ENCODE assay signal across 22 cellular contexts in the genomic region with DNA sequence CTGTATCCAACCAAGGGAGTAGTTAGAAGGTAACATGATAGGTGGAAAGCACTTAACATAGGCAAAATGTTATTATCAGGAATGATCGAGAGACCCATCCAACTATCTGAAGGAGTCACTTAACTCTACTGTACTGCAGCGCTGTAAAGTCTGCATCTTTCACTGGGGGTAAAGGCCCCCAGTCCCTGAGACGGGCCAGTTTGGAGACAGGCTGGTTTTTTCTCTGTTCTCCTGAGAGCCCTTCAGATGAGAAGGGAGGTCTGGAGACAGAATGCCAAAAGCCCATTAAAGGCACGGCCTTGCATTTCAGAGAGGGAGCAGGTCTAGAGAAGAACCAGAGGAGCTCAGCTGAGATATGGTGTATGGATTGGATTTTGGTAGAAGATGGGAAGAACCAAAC.
A peak's percentile ranks its signal among the peaks of the same experiment; 100 is the strongest.
DNase-seq lines count a peak whose midpoint lies in the region; ATAC-seq and TF ChIP-seq lines count a peak whose summit lies in the region.
"Had no signal": no experiment of that assay in that cellular context is flagged by ENCODE, and none has a peak within 500 bp of the region (broad histone marks: within the 10 kb centered on the region; RNA-seq: fewer than 3 reads in every experiment).

No MANE protein-coding gene starts in this region.

- TF ChIP-seq CTCF in WERI-Rb-1 (IDR thresholded peaks at IDR 0.05; ENCODE audit: low read depth, low read length) (no peak), endodermal cell (conservative IDR thresholded peaks at IDR 0.05) (no peak), hepatocyte (IDR thresholded peaks at IDR 0.05; ENCODE audit: poor library complexity) (no peak)

- no peak for ATAC-seq in stimulated activated memory B cell treated with anti-CD40 and anti-IgM and Interleukin-4, amounts not matched to agents 10 μg/mL and 1 μg/mL and 100 μg/mL, for 72 hours
- ATAC-seq in HG03045 (IDR thresholded peaks at IDR 0.05; ENCODE audit: unreplicated experiment), result no peak
- ATAC-seq: left ventricle myocardium superior; Panc1; stimulated activated naive CD8-positive, alpha-beta T cell treated with anti-CD3 and anti-CD28 coated beads, Interleukin-15, Interleukin-2, amounts not matched to agents 100 U/mL and 50 U/mL, for 24 hours had no signal

- no peak for DNase-seq in activated naive CD8-positive, alpha-beta T cell treated with anti-CD3 and anti-CD28 coated beads for 36 hours
- DNase-seq in WERI-Rb-1, result peak; percentile 40
- no peak for DNase-seq in endodermal cell
- no peak for DNase-seq in stimulated activated naive CD4-positive, alpha-beta T cell treated with Interleukin-2 at 50 U/mL for 16 hours (lab: John Stamatoyannopoulos, UW)
- DNase-seq in hepatocyte (ENCODE audit: low spot score), result no peak
- DNase-seq: activated CD4-positive, alpha-beta memory T cell treated with anti-CD3 and anti-CD28 coated beads, Interleukin-2, amount 10 ng/mL, durations not matched to agents 7 days and 5 days; activated naive CD4-positive, alpha-beta T cell treated with Interleukin-2 at 50 U/mL for 16 hours; caudate nucleus; erythroblast; foreskin fibroblast; IMR-90; left ventricle myocardium superior; NCI-H187; stimulated activated CD4-positive, alpha-beta T cell treated with anti-CD3 and anti-CD28 coated beads, Interleukin-1b, Interleukin-23, amount 100 ng/mL, for 48 hours; stimulated activated naive CD8-positive, alpha-beta T cell treated with anti-CD3 and anti-CD28 coated beads, Interleukin-15, Interleukin-2, amounts not matched to agents 100 U/mL and 50 U/mL, for 24 hours had no signal

- H3K27ac ChIP-seq in WERI-Rb-1, result peak overlapping the region; percentile 84
- H3K27ac ChIP-seq in endodermal cell (ENCODE audit: low read depth, low read length), result no peak overlapping the region
- H3K27ac ChIP-seq in hepatocyte, result no peak overlapping the region
- H3K27ac ChIP-seq: C4-2B had no signal

- no peaks in the 10 kb centered on the region for H3K36me3 Mint-ChIP-seq in activated naive CD8-positive, alpha-beta T cell
- H3K36me3 Mint-ChIP-seq in activated naive CD8-positive, alpha-beta T cell treated with anti-CD3 and anti-CD28 coated beads for 36 hours, result no peaks in the 10 kb centered on the region
- no peaks in the 10 kb centered on the region for H3K36me3 Mint-ChIP-seq in endodermal cell (ENCODE audit: low read depth)
- H3K36me3 Mint-ChIP-seq in stimulated activated memory B cell treated with anti-CD40 and anti-IgM and Interleukin-4, amounts not matched to agents 10 μg/mL and 1 μg/mL and 100 μg/mL, for 72 hours, result peaks cover 66% of the 10 kb centered on the region

- H2AFZ ChIP-seq in hepatocyte, result no peak overlapping the region

- no peaks in the 10 kb centered on the region for H3K36me3 ChIP-seq in WERI-Rb-1
- no peaks in the 10 kb centered on the region for H3K36me3 ChIP-seq in endodermal cell (ENCODE audit: control insufficient read depth, insufficient read depth, low read length)
- H3K36me3 ChIP-seq in hepatocyte (replicated peaks; ENCODE audit: insufficient read depth, low read depth), result no peaks in the 10 kb centered on the region
- H3K36me3 ChIP-seq: HAP-1 had no signal

- no peaks in the 10 kb centered on the region for H3K9me2 ChIP-seq in hepatocyte (replicated peaks; ENCODE audit: insufficient read depth)

- H3K9me3 ChIP-seq in WERI-Rb-1 (ENCODE audit: severe bottlenecking) (no peaks in the 10 kb centered on the region), endodermal cell (ENCODE audit: control insufficient read depth, low read length) (no peaks in the 10 kb centered on the region), hepatocyte (ENCODE audit: low read depth) (no peaks in the 10 kb centered on the region)
- H3K9me3 ChIP-seq: HAP-1 had no signal

- H3K9me3 Mint-ChIP-seq in activated naive CD8-positive, alpha-beta T cell (ENCODE audit: low read depth), result no peaks in the 10 kb centered on the region
- no peaks in the 10 kb centered on the region for H3K9me3 Mint-ChIP-seq in activated naive CD8-positive, alpha-beta T cell treated with anti-CD3 and anti-CD28 coated beads for 36 hours
- no peaks in the 10 kb centered on the region for H3K9me3 Mint-ChIP-seq in endodermal cell
- no peaks in the 10 kb centered on the region for H3K9me3 Mint-ChIP-seq in stimulated activated memory B cell treated with anti-CD40 and anti-IgM and Interleukin-4, amounts not matched to agents 10 μg/mL and 1 μg/mL and 100 μg/mL, for 72 hours
- H3K9me3 Mint-ChIP-seq: activated CD4-positive, alpha-beta memory T cell treated with anti-CD3 and anti-CD28 coated beads, Interleukin-2, amount 10 ng/mL, durations not matched to agents 7 days and 5 days had no signal

- no peak overlapping the region for H3K4me3 ChIP-seq in WERI-Rb-1 (ENCODE audit: low read depth, low read length)
- no peak overlapping the region for H3K4me3 ChIP-seq in endodermal cell (ENCODE audit: low read length)
- H3K4me3 ChIP-seq in hepatocyte, result no peak overlapping the region
- H3K4me3 ChIP-seq: HAP-1, skin epidermis had no signal

- H3K27me3 ChIP-seq in WERI-Rb-1 (ENCODE audit: insufficient read depth, low read depth, severe bottlenecking) (no peaks in the 10 kb centered on the region), endodermal cell (ENCODE audit: control insufficient read depth, insufficient read depth, low read length, poor library complexity, severe bottlenecking) (no peaks in the 10 kb centered on the region), hepatocyte (no peaks in the 10 kb centered on the region)

- no peaks in the 10 kb centered on the region for H3K4me1 Mint-ChIP-seq in activated naive CD8-positive, alpha-beta T cell (ENCODE audit: low read depth)
- H3K4me1 Mint-ChIP-seq in activated naive CD8-positive, alpha-beta T cell treated with anti-CD3 and anti-CD28 coated beads for 36 hours, result no peaks in the 10 kb centered on the region
- peaks cover 9% of the 10 kb centered on the region for H3K4me1 Mint-ChIP-seq in endodermal cell
- peaks cover 64% of the 10 kb centered on the region for H3K4me1 Mint-ChIP-seq in stimulated activated memory B cell treated with anti-CD40 and anti-IgM and Interleukin-4, amounts not matched to agents 10 μg/mL and 1 μg/mL and 100 μg/mL, for 72 hours

- no peaks in the 10 kb centered on the region for H4K20me1 ChIP-seq in hepatocyte (ENCODE audit: insufficient read depth, poor library complexity, severe bottlenecking)

- H3K27ac Mint-ChIP-seq in activated naive CD8-positive, alpha-beta T cell, result no peak overlapping the region
- no peak overlapping the region for H3K27ac Mint-ChIP-seq in activated naive CD8-positive, alpha-beta T cell treated with anti-CD3 and anti-CD28 coated beads for 36 hours
- H3K27ac Mint-ChIP-seq in endodermal cell, result no peak overlapping the region
- peak overlapping the region; percentile 83 for H3K27ac Mint-ChIP-seq in stimulated activated memory B cell treated with anti-CD40 and anti-IgM and Interleukin-4, amounts not matched to agents 10 μg/mL and 1 μg/mL and 100 μg/mL, for 72 hours
- H3K27ac Mint-ChIP-seq: activated CD4-positive, alpha-beta memory T cell treated with anti-CD3 and anti-CD28 coated beads, Interleukin-2, amount 10 ng/mL, durations not matched to agents 7 days and 5 days had no signal

- H3K4me2 ChIP-seq in hepatocyte, result no peak overlapping the region

- no peak overlapping the region for H3K9ac ChIP-seq in endodermal cell (ENCODE audit: extremely low read depth, low read length, poor library complexity, severe bottlenecking)

- 92 to 95% methylated on average over 3 to 4 of the region's 4 CpGs for WGBS in endodermal cell (ENCODE audit: insufficient coverage in 1 of 2, insufficient read length in 1 of 2), 2 experiments
- 89% methylated on average over 4 of the region's 4 CpGs for WGBS in hepatocyte (ENCODE audit: low lambda C conversion rate, missing lambda C conversion rate)

- no peaks in the 10 kb centered on the region for H3K79me2 ChIP-seq in hepatocyte

- H3K4me1 ChIP-seq in endodermal cell (ENCODE audit: control insufficient read depth, insufficient read depth, low read length) (peaks cover 3% of the 10 kb centered on the region), hepatocyte (ENCODE audit: insufficient read depth) (peaks cover 20% of the 10 kb centered on the region)

- peak overlapping the region; percentile 46 for H3K4me3 Mint-ChIP-seq in activated naive CD8-positive, alpha-beta T cell
- H3K4me3 Mint-ChIP-seq in activated naive CD8-positive, alpha-beta T cell treated with anti-CD3 and anti-CD28 coated beads for 36 hours, result no peak overlapping the region
- H3K4me3 Mint-ChIP-seq in endodermal cell, result peak overlapping the region; percentile 12
- H3K4me3 Mint-ChIP-seq in stimulated activated memory B cell treated with anti-CD40 and anti-IgM and Interleukin-4, amounts not matched to agents 10 μg/mL and 1 μg/mL and 100 μg/mL, for 72 hours, result peak overlapping the region; percentile 64
- H3K4me3 Mint-ChIP-seq: activated CD4-positive, alpha-beta memory T cell treated with anti-CD3 and anti-CD28 coated beads, Interleukin-2, amount 10 ng/mL, durations not matched to agents 7 days and 5 days had no signal

- H3K27me3 Mint-ChIP-seq in activated naive CD8-positive, alpha-beta T cell, result peaks cover 1% of the 10 kb centered on the region
- peaks cover 6% of the 10 kb centered on the region for H3K27me3 Mint-ChIP-seq in activated naive CD8-positive, alpha-beta T cell treated with anti-CD3 and anti-CD28 coated beads for 36 hours
- peaks cover 5% of the 10 kb centered on the region for H3K27me3 Mint-ChIP-seq in endodermal cell (ENCODE audit: insufficient read depth)
- no peaks in the 10 kb centered on the region for H3K27me3 Mint-ChIP-seq in stimulated activated memory B cell treated with anti-CD40 and anti-IgM and Interleukin-4, amounts not matched to agents 10 μg/mL and 1 μg/mL and 100 μg/mL, for 72 hours
